Comparison of ENCODE assay signal across 8 cellular contexts in the genomic region with DNA sequence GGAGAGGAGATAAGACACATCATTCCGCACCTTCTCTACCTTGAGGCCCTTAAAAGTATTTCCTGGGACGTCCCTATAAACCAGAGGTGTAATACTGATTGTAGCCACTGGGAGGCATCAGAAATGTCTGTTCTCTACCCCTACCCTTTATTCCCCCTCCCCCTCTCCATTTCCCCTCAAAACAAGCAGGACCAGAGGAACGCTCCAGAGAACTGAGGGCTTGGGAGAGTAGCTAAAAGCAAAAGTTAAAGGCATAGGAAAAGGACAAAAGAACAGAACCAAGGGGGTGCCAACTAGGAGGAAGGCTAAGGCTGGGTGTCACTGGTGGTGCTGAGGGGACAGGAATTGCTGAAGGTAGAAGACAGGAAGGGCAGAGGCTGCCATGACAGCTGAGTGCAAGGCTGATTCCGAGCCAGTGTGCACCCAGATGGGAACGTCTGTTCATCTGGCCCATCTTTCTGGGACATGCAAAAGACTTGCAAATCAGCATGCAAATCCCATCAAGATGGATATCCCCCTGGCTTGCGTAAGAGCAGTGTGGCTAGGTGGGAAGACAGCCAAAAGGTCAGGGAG. TPM values are rescaled to one million over a fixed set of nuclear protein-coding genes. Genes with fewer than 3 reads are reported as not detected.
DNase-seq lines count a peak whose midpoint lies in the region; ATAC-seq, FAIRE-seq and TF ChIP-seq lines count a peak whose summit lies in the region.

No MANE protein-coding gene starts in this region.

- intact Hi-C loops in breast epithelium (cut with DNase I; ENCODE audit: low total_unique reads) (loop anchor here (10.0 kb wide), 1 partner anchor 76 kb away; a partner anchor contains a TSS), left lung (cut with DNase I) (loop anchor here in 1 of 2 donors (10.0 kb wide), 1 partner anchor 84 kb away; no protein-coding TSS in a partner anchor)

- H3K27me3 ChIP-seq in breast epithelium (no peaks in the 10 kb centered on the region), left lung (no peaks in the 10 kb centered on the region)

- H3K4me1 ChIP-seq in breast epithelium (no peaks in the 10 kb centered on the region), left lung (peaks cover 0 to 56% of the 10 kb centered on the region in 2 donors)

- peak; percentile 56 for DNase-seq in COLO829 (ENCODE audit: low spot score)
- peak; percentile 25 for DNase-seq in H4 (ENCODE audit: low spot score)
- DNase-seq in RCC 7860 (ENCODE audit: low spot score): peak; percentile 6
- no peak for DNase-seq in breast epithelium (ENCODE audit: low spot score in 2 of 2)
- no peak for DNase-seq in left lung
- DNase-seq in urothelium cell line (ENCODE audit: low spot score): peak; percentile 40
- no peak for DNase-seq in middle frontal gyrus (ENCODE audit: extremely low spot score, low spot score)
- no peak for DNase-seq in NCI-H226

- H3K36me3 ChIP-seq in breast epithelium (peaks cover 4% of the 10 kb centered on the region), left lung (peaks cover 0 to 89% of the 10 kb centered on the region in 2 donors)

- H3K9me3 ChIP-seq in breast epithelium (no peaks in the 10 kb centered on the region), left lung (no peaks in the 10 kb centered on the region)

- H3K4me3 ChIP-seq in breast epithelium: no peak overlapping the region
- H3K4me3 ChIP-seq in left lung: no peak overlapping the region

- TF ChIP-seq CTCF in breast epithelium (IDR thresholded peaks at IDR 0.05) (peak; percentile 79 to 83 (median 81)), left lung (IDR thresholded peaks at IDR 0.05) (peak; percentile 71 to 78)

- H3K27ac ChIP-seq in breast epithelium (no peak overlapping the region), left lung (peak overlapping the region in 1 of 2 donors; percentile 86)

- no peak for FAIRE-seq in RCC 7860 (lab: Jason Lieb, UNC)
- no peak for FAIRE-seq in urothelium cell line (lab: Jason Lieb, UNC)

- TF ChIP-seq POLR2A in breast epithelium (IDR thresholded peaks at IDR 0.05): no peak

- peak; percentile 79 for ATAC-seq in left lung

RNA-seq across cellular contexts. Expression of a gene that starts 6.7 kb away (rescaled TPM):
- 0.90 and 0.97 TPM in 2 replicates for total RNA-seq in H4 (2014; rRNA removed; shearing (Covaris generic))
- total RNA-seq in breast epithelium: 10 to 100 TPM; 11.0 to 17.7 (median 13.5) TPM
- 10 to 100 TPM; 51.3 to 64.9 TPM for total RNA-seq in left lung

RNA-seq across cellular contexts. Expression of a gene that starts 13.1 kb away (rescaled TPM):
- total RNA-seq in H4 (2014; rRNA removed; shearing (Covaris generic)): 24.0 and 32.2 TPM in 2 replicates
- total RNA-seq in breast epithelium: 10 to 100 TPM; 42.6 to 57.8 (median 55.2) TPM
- total RNA-seq in left lung: 10 to 100 TPM; 47.2 to 59.3 TPM

RNA-seq across cellular contexts. Expression of a gene that starts 16.6 kb away (rescaled TPM):
- 0.23 and 0.39 TPM in 2 replicates for total RNA-seq in H4 (2014; rRNA removed; shearing (Covaris generic))
- total RNA-seq in breast epithelium: 1 to 10 TPM in 2 of 3 donors, under 1 TPM in 1; 0.66 to 2.9 (median 1.9) TPM
- 1 to 10 TPM; 1.0 to 2.4 TPM for total RNA-seq in left lung

RNA-seq across cellular contexts. Expression of a gene that starts 17.0 kb away (rescaled TPM):
- total RNA-seq in H4 (2014; rRNA removed; shearing (Covaris generic)): 9.9 and 13.0 TPM in 2 replicates
- total RNA-seq in breast epithelium (10 to 100 TPM; 37.5 to 88.5 (median 50.5) TPM), left lung (100 to 1,000 TPM; 205 to 239 TPM)

RNA-seq across cellular contexts. Expression of a gene that starts 29.8 kb away (rescaled TPM):
- total RNA-seq in H4 (2014; rRNA removed; shearing (Covaris generic)): 1.7 and 4.7 TPM in 2 replicates
- 1 to 10 TPM; 1.6 to 4.6 (median 3.1) TPM for total RNA-seq in breast epithelium
- total RNA-seq in left lung: 10 to 100 TPM; 15.0 to 15.9 TPM

Comparison
In these comparisons a context has a peak if more than half of its experiments do, and no peak if none do; other contexts are left out.
1. DNase-seq: peak in COLO829 (single experiment), H4 (single experiment), RCC 7860 (single experiment) and urothelium cell line (single experiment); none in breast epithelium (0 of 2), left lung (0 of 2), middle frontal gyrus (single experiment) and NCI-H226 (single experiment).